Comparison of ENCODE assay signal across 1 cellular context in the genomic region with DNA sequence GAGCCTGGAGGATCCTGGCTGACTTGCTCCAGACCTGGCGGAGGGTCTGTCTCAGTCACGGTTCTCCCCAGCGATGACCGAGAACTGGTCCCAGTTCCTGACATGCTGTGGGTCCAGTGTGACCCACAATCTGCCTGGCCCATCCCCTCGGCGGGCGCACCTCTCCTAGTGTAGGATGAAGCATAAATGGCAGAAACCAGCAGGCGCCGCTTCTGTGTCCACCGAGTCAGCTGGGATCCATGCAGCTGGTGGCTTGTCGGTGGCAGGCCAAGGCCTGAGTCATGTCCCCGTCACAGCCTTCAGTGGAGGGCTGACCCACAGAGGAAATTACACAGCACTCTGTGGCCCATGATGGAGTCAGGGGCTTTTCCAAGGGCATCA.
TF ChIP-seq lines count a peak whose summit lies in the region.

No MANE protein-coding gene starts in this region.

TF ChIP-seq in H1, 55 proteins besides CTCF, POLR2A, EP300 and RAD21:
- no peak for TF ChIP-seq SP4 (IDR thresholded peaks at IDR 0.05; ENCODE audit: low read length)
